15 cellular contexts compared by ENCODE assay signal in the genomic region with DNA sequence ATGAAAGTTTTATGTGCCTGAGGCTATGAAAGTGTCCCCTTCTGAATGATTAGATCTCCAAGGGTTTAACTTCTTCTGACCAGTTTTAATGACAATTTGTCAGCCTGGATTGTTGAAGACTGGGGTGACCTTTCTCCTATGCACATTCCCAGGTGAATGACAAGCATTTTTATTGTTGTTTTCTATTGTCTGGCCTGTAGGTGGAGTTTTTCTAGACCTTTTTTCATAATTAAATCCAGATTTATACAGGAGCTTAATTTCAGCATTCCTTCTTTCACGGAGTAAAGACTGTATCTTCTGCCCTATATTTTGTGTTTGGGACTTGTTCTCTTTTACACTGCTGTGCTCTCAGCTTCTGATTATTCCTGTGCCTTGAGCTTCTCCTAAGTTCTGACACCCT.
DNase-seq lines count a peak whose midpoint lies in the region; ATAC-seq and TF ChIP-seq lines count a peak whose summit lies in the region.
"Had no signal": no experiment of that assay in that cellular context is flagged by ENCODE, and none has a peak within 500 bp of the region (broad histone marks: within the 10 kb centered on the region; RNA-seq: fewer than 3 reads in every experiment).

No MANE protein-coding gene starts in this region.

- peaks cover 14% of the 10 kb centered on the region for H3K4me1 Mint-ChIP-seq in activated CD4-positive, alpha-beta T cell treated with anti-CD3 and anti-CD28 coated beads for 36 hours
- H3K4me1 Mint-ChIP-seq: brain, immature natural killer cell had no signal

- DNase-seq in cardiac muscle cell (ENCODE audit: low read depth in 1 of 2, low spot score in 1 of 2) (no peak), heart right ventricle (no peak), SK-N-MC (ENCODE audit: low read depth, low spot score) (peak; percentile 30), foreskin fibroblast (no peak), psoas muscle (no peak), SKM-1 (lab: John Stamatoyannopoulos, UW; ENCODE audit: unreplicated experiment) (no peak)
- DNase-seq in activated CD4-positive, alpha-beta T cell treated with anti-CD3 and anti-CD28 coated beads for 36 hours = no peak
- DNase-seq: activated CD4-positive, alpha-beta T cell treated with anti-CD3 and anti-CD28 coated beads for 1 hour; erythroblast; immature natural killer cell; NCI-H1092; NCI-H524 treated with DMSO at 0.1 percent for 48 hours had no signal

- H3K27me3 ChIP-seq in cardiac muscle cell (no peaks in the 10 kb centered on the region), heart right ventricle (no peaks in the 10 kb centered on the region), psoas muscle (ENCODE audit: insufficient read depth in 3 of 3, low read length in 2 of 3) (no peaks in the 10 kb centered on the region)
- H3K27me3 ChIP-seq: tibial nerve had no signal

- no peak overlapping the region for H3K4me3 Mint-ChIP-seq in activated CD4-positive, alpha-beta T cell treated with anti-CD3 and anti-CD28 coated beads for 36 hours
- H3K4me3 Mint-ChIP-seq: brain, immature natural killer cell had no signal

- TF ChIP-seq CTCF in cardiac muscle cell (IDR thresholded peaks at IDR 0.05; ENCODE audit: low read depth, low read length) (peak; percentile 27), heart right ventricle (IDR thresholded peaks at IDR 0.05) (no peak), foreskin fibroblast (IDR thresholded peaks at IDR 0.05; ENCODE audit: low read depth, low read length) (peak; percentile 24), psoas muscle (IDR thresholded peaks at IDR 0.05) (no peak)

- WGBS in heart right ventricle, 2 donors = 73 to 76% methylated on average over 1 of the region's 1 CpG
- WGBS in psoas muscle, 3 donors = 46 to 59% (median 54%) methylated on average over 1 of the region's 1 CpG

- intact Hi-C loops in heart right ventricle (cut with DNase I) = no loop called here
- intact Hi-C loops in psoas muscle (cut with DNase I) = no loop called here
- intact Hi-C loops in activated CD4-positive, alpha-beta T cell treated with anti-CD3 and anti-CD28 coated beads for 36 hours (cut with DNase I, micrococcal nuclease) = no loop called here

- no peaks in the 10 kb centered on the region for H3K4me1 ChIP-seq in cardiac muscle cell (ENCODE audit: low read depth)
- H3K4me1 ChIP-seq in heart right ventricle = no peaks in the 10 kb centered on the region
- H3K4me1 ChIP-seq in psoas muscle = no peaks in the 10 kb centered on the region
- H3K4me1 ChIP-seq: tibial nerve had no signal

- H3K36me3 ChIP-seq in cardiac muscle cell = no peaks in the 10 kb centered on the region
- no peaks in the 10 kb centered on the region for H3K36me3 ChIP-seq in heart right ventricle
- no peaks in the 10 kb centered on the region for H3K36me3 ChIP-seq in SK-N-MC (ENCODE audit: insufficient read depth, low read length)
- H3K36me3 ChIP-seq in psoas muscle (ENCODE audit: insufficient read depth in 1 of 2, low read depth in 1 of 2) = no peaks in the 10 kb centered on the region
- H3K36me3 ChIP-seq: tibial nerve had no signal

- peaks cover 7% of the 10 kb centered on the region for H3K27me3 Mint-ChIP-seq in activated CD4-positive, alpha-beta T cell treated with anti-CD3 and anti-CD28 coated beads for 36 hours
- H3K27me3 Mint-ChIP-seq: brain had no signal

- ATAC-seq in heart right ventricle = no peak
- ATAC-seq in psoas muscle = no peak
- no peak for ATAC-seq in HG02970 (IDR thresholded peaks at IDR 0.05; ENCODE audit: low FRiP score, unreplicated experiment)
- ATAC-seq in activated CD4-positive, alpha-beta T cell treated with anti-CD3 and anti-CD28 coated beads for 36 hours = no peak

- no peaks in the 10 kb centered on the region for H3K9me3 Mint-ChIP-seq in activated CD4-positive, alpha-beta T cell treated with anti-CD3 and anti-CD28 coated beads for 36 hours (ENCODE audit: low read depth)
- H3K9me3 Mint-ChIP-seq: brain had no signal

- H3K9ac ChIP-seq in SK-N-MC (ENCODE audit: insufficient read length) = no peak overlapping the region

- H3K4me3 ChIP-seq in cardiac muscle cell (no peak overlapping the region), heart right ventricle (no peak overlapping the region), SK-N-MC (peak overlapping the region; percentile 25; the same call in 1 of the 2 replicates), foreskin fibroblast (ENCODE audit: low read depth in 1 of 2, low read length in 2 of 2) (no peak overlapping the region), psoas muscle (no peak overlapping the region)
- H3K4me3 ChIP-seq: tibial nerve had no signal

- CTCF ChIA-PET in activated CD4-positive, alpha-beta T cell treated with anti-CD3 and anti-CD28 coated beads for 36 hours (lab: Charles Lee) = interaction anchor here (2.1 kb wide), 1 partner anchor 19 kb away, joined by 4 read pairs; no protein-coding TSS in a partner anchor

- H3K27ac ChIP-seq in cardiac muscle cell = no peak overlapping the region
- no peak overlapping the region for H3K27ac ChIP-seq in heart right ventricle
- H3K27ac ChIP-seq in SK-N-MC = peak overlapping the region; percentile 58; the same call in 1 of the 2 replicates
- no peak overlapping the region for H3K27ac ChIP-seq in psoas muscle
- H3K27ac ChIP-seq: tibial nerve had no signal

- POLR2A ChIA-PET in activated CD4-positive, alpha-beta T cell treated with anti-CD3 and anti-CD28 coated beads for 36 hours (lab: Charles Lee) = no interaction called here

- no peaks in the 10 kb centered on the region for H3K9me3 ChIP-seq in cardiac muscle cell (ENCODE audit: low read depth)
- no peaks in the 10 kb centered on the region for H3K9me3 ChIP-seq in heart right ventricle
- no peaks in the 10 kb centered on the region for H3K9me3 ChIP-seq in SK-N-MC (ENCODE audit: low read depth, low read length)
- no peaks in the 10 kb centered on the region for H3K9me3 ChIP-seq in psoas muscle
- H3K9me3 ChIP-seq: tibial nerve had no signal

- no peak overlapping the region for H3K27ac Mint-ChIP-seq in activated CD4-positive, alpha-beta T cell treated with anti-CD3 and anti-CD28 coated beads for 36 hours
- H3K27ac Mint-ChIP-seq: brain, immature natural killer cell had no signal

- H3K36me3 Mint-ChIP-seq in activated CD4-positive, alpha-beta T cell treated with anti-CD3 and anti-CD28 coated beads for 36 hours (ENCODE audit: low read depth) = no peaks in the 10 kb centered on the region
- H3K36me3 Mint-ChIP-seq: brain, immature natural killer cell had no signal

Comparison
In these comparisons a context has a peak if more than half of its experiments do, and no peak if none do; other contexts are left out.
1. CTCF ChIP-seq: peak in cardiac muscle cell (single experiment) and foreskin fibroblast (single experiment); none in heart right ventricle (0 of 9) and psoas muscle (single experiment).